ENCODE assay signal across 10 cellular contexts in genomic region chr20:53763707-53764415, GRCh38.
DNase-seq lines count a peak whose midpoint lies in the region; ATAC-seq and FAIRE-seq lines count a peak whose summit lies in the region.
"Had no signal": no experiment of that assay in that cellular context is flagged by ENCODE, and none has a peak within 500 bp of the region (broad histone marks: within the 10 kb centered on the region; RNA-seq: fewer than 3 reads in every experiment).

No MANE protein-coding gene starts in this region.

- no peak for FAIRE-seq in frontal cortex (lab: Jason Lieb, UNC)

- peak overlapping the region; percentile 4 for H3K9ac ChIP-seq in mucosa of stomach (ENCODE audit: low read length)

- no peak overlapping the region for H3K4me3 Mint-ChIP-seq in activated CD4-positive, alpha-beta T cell treated with anti-CD3 and anti-CD28 coated beads, Interleukin-2, amount 10 ng/mL, durations not matched to agents 24 days and 14 days

- intact Hi-C loops in activated CD4-positive, alpha-beta T cell treated with anti-CD3 and anti-CD28 coated beads, Interleukin-2, amount 10 ng/mL, durations not matched to agents 24 days and 14 days (cut with micrococcal nuclease) = no loop called here

- H3K9me3 Mint-ChIP-seq in activated CD4-positive, alpha-beta T cell treated with anti-CD3 and anti-CD28 coated beads, Interleukin-2, amount 10 ng/mL, durations not matched to agents 24 days and 14 days = no peaks in the 10 kb centered on the region

- H3K27me3 Mint-ChIP-seq in activated CD4-positive, alpha-beta T cell treated with anti-CD3 and anti-CD28 coated beads, Interleukin-2, amount 10 ng/mL, durations not matched to agents 24 days and 14 days = no peaks in the 10 kb centered on the region

- peaks cover 20% of the 10 kb centered on the region for H3K4me1 ChIP-seq in mucosa of stomach (ENCODE audit: control insufficient read depth, insufficient read depth, low read length)

- H3K9me3 ChIP-seq in mucosa of stomach (ENCODE audit: control insufficient read depth, low read length) = no peaks in the 10 kb centered on the region

- DNase-seq in DMS53 (lab: John Stamatoyannopoulos, UW) (peak; percentile 90), NCI-H2196 treated with DMSO at 0.1 percent for 48 hours (lab: John Stamatoyannopoulos, UW; ENCODE audit: unreplicated experiment) (peak; percentile 62), dedifferentiated amniotic fluid mesenchymal stem cell (ENCODE audit: extremely low spot score) (peak; percentile 32), NCI-H524 (lab: John Stamatoyannopoulos, UW) (no peak), frontal cortex (ENCODE audit: low spot score in 2 of 2) (no peak)
- no peak for DNase-seq in activated CD4-positive, alpha-beta T cell treated with anti-CD3 and anti-CD28 coated beads, Interleukin-2, amount 10 ng/mL, durations not matched to agents 24 days and 14 days
- DNase-seq: GF-D8; NK-92 treated with Interleukin-12 subunit alpha and Interleukin-12 subunit beta, amount 100 ng/mL, for 24 hours had no signal

- ATAC-seq in HG03460 (IDR thresholded peaks at IDR 0.05; ENCODE audit: unreplicated experiment) = no peak

- peaks cover 11% of the 10 kb centered on the region for H3K4me1 Mint-ChIP-seq in activated CD4-positive, alpha-beta T cell treated with anti-CD3 and anti-CD28 coated beads, Interleukin-2, amount 10 ng/mL, durations not matched to agents 24 days and 14 days

- H3K36me3 Mint-ChIP-seq in activated CD4-positive, alpha-beta T cell treated with anti-CD3 and anti-CD28 coated beads, Interleukin-2, amount 10 ng/mL, durations not matched to agents 24 days and 14 days (ENCODE audit: low read depth) = no peaks in the 10 kb centered on the region

- no peaks in the 10 kb centered on the region for H3K27me3 ChIP-seq in mucosa of stomach (ENCODE audit: control insufficient read depth, insufficient read depth, low read length)

- H3K4me3 ChIP-seq in mucosa of stomach (ENCODE audit: low read length) = no peak overlapping the region

- no peak overlapping the region for H3K27ac Mint-ChIP-seq in activated CD4-positive, alpha-beta T cell treated with anti-CD3 and anti-CD28 coated beads, Interleukin-2, amount 10 ng/mL, durations not matched to agents 24 days and 14 days

- no peaks in the 10 kb centered on the region for H3K36me3 ChIP-seq in mucosa of stomach (ENCODE audit: control insufficient read depth, insufficient read depth, low read length)

Comparison
In these comparisons a context has a peak if more than half of its experiments do, and no peak if none do; other contexts are left out.
1. DNase-seq: peak in DMS53 (single experiment), NCI-H2196 treated with DMSO at 0.1 percent for 48 hours (single experiment) and dedifferentiated amniotic fluid mesenchymal stem cell (single experiment); none in NCI-H524 (0 of 2), activated CD4-positive, alpha-beta T cell treated with anti-CD3 and anti-CD28 coated beads, Interleukin-2, amount 10 ng/mL, durations not matched to agents 24 days and 14 days (single experiment) and frontal cortex (0 of 2).